11 cellular contexts compared by ENCODE assay signal in the genomic region with DNA sequence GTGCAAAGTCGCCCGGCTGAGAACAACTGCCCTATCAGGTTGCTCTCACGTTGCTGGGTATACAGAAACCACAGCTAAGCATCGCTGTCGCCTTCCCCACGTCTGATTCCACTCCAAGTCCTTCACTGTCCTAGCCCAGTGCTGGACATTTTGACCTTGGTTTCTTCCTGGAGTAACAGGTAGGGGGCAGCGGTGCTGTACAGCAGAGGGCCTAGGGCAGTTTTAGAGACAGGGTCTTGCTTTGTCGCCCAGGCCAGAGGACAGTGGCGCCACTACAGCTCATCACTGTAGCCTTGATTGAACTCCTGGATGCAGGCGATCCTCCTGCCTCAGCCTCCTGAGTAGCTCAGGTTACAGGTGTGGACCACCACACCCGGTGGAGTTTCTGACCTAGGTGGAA. TPM values are rescaled to one million over a fixed set of nuclear protein-coding genes. Genes with fewer than 3 reads are reported as not detected.
DNase-seq lines count a peak whose midpoint lies in the region; TF ChIP-seq lines count a peak whose summit lies in the region.
"Had no signal": no experiment of that assay in that cellular context is flagged by ENCODE, and none has a peak within 500 bp of the region (broad histone marks: within the 10 kb centered on the region; RNA-seq: fewer than 3 reads in every experiment).

No MANE protein-coding gene starts in this region.

- H3K4me3 Mint-ChIP-seq in brain = no peak overlapping the region

- H3K27me3 ChIP-seq in prostate gland (replicated peaks; ENCODE audit: insufficient read depth) = no peaks in the 10 kb centered on the region

- no peak for TF ChIP-seq EP300 in Ishikawa (IDR thresholded peaks at IDR 0.05; ENCODE audit: borderline replicate concordance)

- no peaks in the 10 kb centered on the region for H3K9me3 ChIP-seq in prostate gland

- intact Hi-C loops in prostate gland (cut with DNase I) = no loop called here

- H3K4me3 ChIP-seq in prostate gland = no peak overlapping the region

- DNase-seq in D341Med (ENCODE audit: low spot score) (peak; percentile 34), lung microvascular endothelial cell (ENCODE audit: low read depth in 2 of 2) (peak; percentile 31 to 39), A172 (ENCODE audit: low spot score) (no peak), prostate gland (ENCODE audit: low spot score) (no peak), MV-4-11 (lab: John Stamatoyannopoulos, UW) (no peak)
- no peak for DNase-seq in activated naive CD4-positive, alpha-beta T cell treated with anti-CD3 and anti-CD28 coated beads, Interleukin-2, amount 50 U/mL, for 16 hours
- DNase-seq: activated gamma-delta T cell; NCI-H510A treated with DMSO at 0.1 percent for 48 hours; stimulated activated CD4-positive, alpha-beta T cell treated with anti-CD3 and anti-CD28 coated beads, Interleukin-12 subunit alpha, Interleukin-12 subunit beta, amount 100 ng/mL, for 4 hours had no signal

- peaks cover 0 to 7% of the 10 kb centered on the region in 2 donors for H3K36me3 ChIP-seq in prostate gland

- peaks cover 0 to 2% (median 0%) of the 10 kb centered on the region in 5 experiments for H3K9me3 Mint-ChIP-seq in brain

- no peaks in the 10 kb centered on the region for H3K4me1 Mint-ChIP-seq in brain

- no peaks in the 10 kb centered on the region for H3K4me1 ChIP-seq in prostate gland (replicated peaks)

- peak; percentile 24; the same call in 1 of the 2 replicates for TF ChIP-seq RAD21 in Ishikawa (IDR thresholded peaks at IDR 0.05; ENCODE audit: low read depth)

- 71% methylated on average over 11 of the region's 11 CpGs for WGBS in prostate gland

- no peak overlapping the region for H3K27ac ChIP-seq in prostate gland

- H3K27me3 Mint-ChIP-seq in brain = no peaks in the 10 kb centered on the region

- peak; percentile 18 to 35 for TF ChIP-seq CTCF in brain (conservative IDR thresholded peaks at IDR 0.05)
- TF ChIP-seq CTCF in prostate gland (IDR thresholded peaks at IDR 0.05) = peak in 1 of 4 experiments; percentile 12

- no peak for TF ChIP-seq POLR2A in prostate gland (IDR thresholded peaks at IDR 0.05)

- no peak overlapping the region for H3K27ac Mint-ChIP-seq in brain

- H3K36me3 Mint-ChIP-seq in brain = no peaks in the 10 kb centered on the region

TF ChIP-seq in Ishikawa, 13 proteins besides CTCF, POLR2A, EP300 and RAD21:
- TF ChIP-seq ZBTB7A (IDR thresholded peaks at IDR 0.05; ENCODE audit: low read depth) (no peak), TAF1 (IDR thresholded peaks at IDR 0.05; ENCODE audit: low read depth) (no peak), CEBPB (IDR thresholded peaks at IDR 0.05) (no peak), CREB1 (IDR thresholded peaks at IDR 0.05; ENCODE audit: low read depth) (no peak), TCF12 (IDR thresholded peaks at IDR 0.05; ENCODE audit: low read depth) (no peak), EGR1 (IDR thresholded peaks at IDR 0.05) (no peak), NFIC (IDR thresholded peaks at IDR 0.05) (no peak), YY1 (IDR thresholded peaks at IDR 0.05; ENCODE audit: low read depth) (no peak)
- TF ChIP-seq, protein P1, sequence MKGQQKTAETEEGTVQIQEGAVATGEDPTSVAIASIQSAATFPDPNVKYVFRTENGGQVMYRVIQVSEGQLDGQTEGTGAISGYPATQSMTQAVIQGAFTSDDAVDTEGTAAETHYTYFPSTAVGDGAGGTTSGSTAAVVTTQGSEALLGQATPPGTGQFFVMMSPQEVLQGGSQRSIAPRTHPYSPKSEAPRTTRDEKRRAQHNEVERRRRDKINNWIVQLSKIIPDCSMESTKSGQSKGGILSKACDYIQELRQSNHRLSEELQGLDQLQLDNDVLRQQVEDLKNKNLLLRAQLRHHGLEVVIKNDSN (IDR thresholded peaks at IDR 0.05) = no peak

RNA-seq across cellular contexts. Expression of a gene that starts 2.6 kb away (rescaled TPM):
- polyA plus RNA-seq in brain (ENCODE audit: insufficient read depth, low read depth, low replicate concordance) = 4.6 TPM
- total RNA-seq in lung microvascular endothelial cell (1.3 and 3.2 TPM in 2 replicates), prostate gland (10 to 100 TPM in 1 of 2 donors, 1 to 10 TPM in 1; 9.2 to 17.4 TPM)
- 3.5 and 4.0 TPM in 2 replicates for total RNA-seq in A172 (2014; rRNA removed; shearing (Covaris generic))

RNA-seq across cellular contexts. Expression of a gene that starts 9.8 kb away (rescaled TPM):
- polyA plus RNA-seq in brain (ENCODE audit: insufficient read depth, low read depth, low replicate concordance) = 326 TPM
- total RNA-seq in lung microvascular endothelial cell (151 and 158 TPM in 2 replicates), prostate gland (100 to 1,000 TPM; 238 to 256 TPM)
- total RNA-seq in A172 (2014; rRNA removed; shearing (Covaris generic)) = 166 and 189 TPM in 2 replicates

RNA-seq across cellular contexts. Expression of a gene that starts 17.1 kb away (rescaled TPM):
- 118 TPM for polyA plus RNA-seq in brain (ENCODE audit: insufficient read depth, low read depth, low replicate concordance)
- total RNA-seq in lung microvascular endothelial cell = 74.6 and 82.6 TPM in 2 replicates
- total RNA-seq in A172 (2014; rRNA removed; shearing (Covaris generic)) = 113 and 116 TPM in 2 replicates
- total RNA-seq in prostate gland = 100 to 1,000 TPM in 1 of 2 donors, 10 to 100 TPM in 1; 75.2 to 109 TPM

RNA-seq across cellular contexts. Expression of a gene that starts 17.7 kb away (rescaled TPM):
- 73.5 TPM for polyA plus RNA-seq in brain (ENCODE audit: insufficient read depth, low read depth, low replicate concordance)
- 34.4 and 38.3 TPM in 2 replicates for total RNA-seq in lung microvascular endothelial cell
- total RNA-seq in A172 (2014; rRNA removed; shearing (Covaris generic)) = 93.9 and 105 TPM in 2 replicates
- 10 to 100 TPM; 24.2 to 52.5 TPM for total RNA-seq in prostate gland

RNA-seq across cellular contexts. Expression of a gene that starts 34.2 kb away (rescaled TPM):
- polyA plus RNA-seq in brain (ENCODE audit: insufficient read depth, low read depth, low replicate concordance) = not detected
- total RNA-seq in lung microvascular endothelial cell = not detected in 2 replicates
- not detected in 2 replicates for total RNA-seq in A172 (2014; rRNA removed; shearing (Covaris generic))
- total RNA-seq in prostate gland = not detected

Comparison
In these comparisons a context has a peak if more than half of its experiments do, and no peak if none do; other contexts are left out.
1. DNase-seq: peak in D341Med (single experiment) and lung microvascular endothelial cell (2 of 2); none in activated naive CD4-positive, alpha-beta T cell treated with anti-CD3 and anti-CD28 coated beads, Interleukin-2, amount 50 U/mL, for 16 hours (single experiment), A172 (single experiment), prostate gland (single experiment) and MV-4-11 (single experiment).